Comparison of ENCODE assay signal across 1 cellular context in the genomic region with DNA sequence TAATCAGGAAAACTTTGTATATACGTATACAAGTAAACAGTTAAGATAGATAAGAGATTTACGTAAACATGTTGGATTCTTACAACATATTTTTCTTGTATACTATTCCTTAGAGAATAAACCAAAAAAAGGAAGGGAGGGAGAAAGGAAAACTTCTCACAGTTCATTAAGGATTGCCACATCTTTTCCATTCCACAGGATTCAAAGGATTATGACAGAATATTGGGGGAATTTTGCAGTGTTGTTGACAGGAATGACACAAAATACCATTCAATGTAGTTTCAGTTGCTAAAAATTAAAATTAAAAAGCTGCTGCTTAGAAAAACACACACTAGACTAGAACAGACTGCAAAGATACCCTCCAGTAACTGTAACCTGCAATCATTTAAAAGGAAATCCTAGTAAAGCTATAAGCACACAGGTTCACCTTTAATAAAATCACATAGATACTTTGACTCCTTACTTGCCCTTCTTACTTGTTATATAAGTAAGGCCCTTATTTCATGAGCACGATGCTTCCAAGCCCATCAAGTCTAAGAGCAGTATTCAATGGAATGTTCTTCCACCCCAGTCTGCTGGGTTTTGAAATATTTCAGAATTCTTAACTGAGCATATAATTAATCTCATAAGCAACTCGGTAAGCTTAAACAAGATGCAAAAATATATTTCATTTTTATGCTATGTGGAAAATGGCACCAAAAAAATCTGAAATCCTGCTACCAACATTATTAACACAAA.
TF ChIP-seq lines count a peak whose summit lies in the region.

No MANE protein-coding gene starts in this region.

TF ChIP-seq in A549, 52 proteins besides CTCF, POLR2A, EP300 and RAD21 (continued from another document):
- TF ChIP-seq, protein P1, sequence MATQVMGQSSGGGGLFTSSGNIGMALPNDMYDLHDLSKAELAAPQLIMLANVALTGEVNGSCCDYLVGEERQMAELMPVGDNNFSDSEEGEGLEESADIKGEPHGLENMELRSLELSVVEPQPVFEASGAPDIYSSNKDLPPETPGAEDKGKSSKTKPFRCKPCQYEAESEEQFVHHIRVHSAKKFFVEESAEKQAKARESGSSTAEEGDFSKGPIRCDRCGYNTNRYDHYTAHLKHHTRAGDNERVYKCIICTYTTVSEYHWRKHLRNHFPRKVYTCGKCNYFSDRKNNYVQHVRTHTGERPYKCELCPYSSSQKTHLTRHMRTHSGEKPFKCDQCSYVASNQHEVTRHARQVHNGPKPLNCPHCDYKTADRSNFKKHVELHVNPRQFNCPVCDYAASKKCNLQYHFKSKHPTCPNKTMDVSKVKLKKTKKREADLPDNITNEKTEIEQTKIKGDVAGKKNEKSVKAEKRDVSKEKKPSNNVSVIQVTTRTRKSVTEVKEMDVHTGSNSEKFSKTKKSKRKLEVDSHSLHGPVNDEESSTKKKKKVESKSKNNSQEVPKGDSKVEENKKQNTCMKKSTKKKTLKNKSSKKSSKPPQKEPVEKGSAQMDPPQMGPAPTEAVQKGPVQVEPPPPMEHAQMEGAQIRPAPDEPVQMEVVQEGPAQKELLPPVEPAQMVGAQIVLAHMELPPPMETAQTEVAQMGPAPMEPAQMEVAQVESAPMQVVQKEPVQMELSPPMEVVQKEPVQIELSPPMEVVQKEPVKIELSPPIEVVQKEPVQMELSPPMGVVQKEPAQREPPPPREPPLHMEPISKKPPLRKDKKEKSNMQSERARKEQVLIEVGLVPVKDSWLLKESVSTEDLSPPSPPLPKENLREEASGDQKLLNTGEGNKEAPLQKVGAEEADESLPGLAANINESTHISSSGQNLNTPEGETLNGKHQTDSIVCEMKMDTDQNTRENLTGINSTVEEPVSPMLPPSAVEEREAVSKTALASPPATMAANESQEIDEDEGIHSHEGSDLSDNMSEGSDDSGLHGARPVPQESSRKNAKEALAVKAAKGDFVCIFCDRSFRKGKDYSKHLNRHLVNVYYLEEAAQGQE (IDR thresholded peaks at IDR 0.05) = no peak
- TF ChIP-seq HOXA7 (CRISPR knock-in tag; IDR thresholded peaks at IDR 0.05) (no peak), NFE2L2 (conservative IDR thresholded peaks at IDR 0.05; ENCODE audit: low read length) (no peak), CBX8 (IDR thresholded peaks at IDR 0.05) (no peak), ESRRA (IDR thresholded peaks at IDR 0.05; ENCODE audit: borderline replicate concordance, low read length) (no peak), NR3C1 (IDR thresholded peaks at IDR 0.05) (no peak), NPAS2 (CRISPR knock-in tag; IDR thresholded peaks at IDR 0.05; ENCODE audit: borderline replicate concordance) (no peak), PHF8 (IDR thresholded peaks at IDR 0.05; ENCODE audit: borderline replicate concordance, low read depth) (no peak), MAFK (IDR thresholded peaks at IDR 0.05; ENCODE audit: partially characterized antibody) (no peak), TP53 (CRISPR knock-in tag; IDR thresholded peaks at IDR 0.05) (no peak)
